1 cellular context compared by ENCODE assay signal in genomic region chr6:26400626-26401025, GRCh38.
TF ChIP-seq lines count a peak whose summit lies in the region.

No MANE protein-coding gene starts in this region.

TF ChIP-seq in GM12878, 131 proteins besides CTCF, POLR2A, EP300 and RAD21:
- TF ChIP-seq SUZ12 (IDR thresholded peaks at IDR 0.05; ENCODE audit: unreplicated experiment) (no peak), SPI1 (IDR thresholded peaks at IDR 0.05; ENCODE audit: borderline replicate concordance, insufficient read depth, low read depth, low read length) (peak; percentile 26; the same call in 1 of the 2 replicates), PKNOX1 (IDR thresholded peaks at IDR 0.05) (peak; percentile 35; the same call in 1 of the 2 replicates), CREB1 (IDR thresholded peaks at IDR 0.05; ENCODE audit: low read depth) (no peak)
